18 cellular contexts compared by ENCODE assay signal in the genomic region with DNA sequence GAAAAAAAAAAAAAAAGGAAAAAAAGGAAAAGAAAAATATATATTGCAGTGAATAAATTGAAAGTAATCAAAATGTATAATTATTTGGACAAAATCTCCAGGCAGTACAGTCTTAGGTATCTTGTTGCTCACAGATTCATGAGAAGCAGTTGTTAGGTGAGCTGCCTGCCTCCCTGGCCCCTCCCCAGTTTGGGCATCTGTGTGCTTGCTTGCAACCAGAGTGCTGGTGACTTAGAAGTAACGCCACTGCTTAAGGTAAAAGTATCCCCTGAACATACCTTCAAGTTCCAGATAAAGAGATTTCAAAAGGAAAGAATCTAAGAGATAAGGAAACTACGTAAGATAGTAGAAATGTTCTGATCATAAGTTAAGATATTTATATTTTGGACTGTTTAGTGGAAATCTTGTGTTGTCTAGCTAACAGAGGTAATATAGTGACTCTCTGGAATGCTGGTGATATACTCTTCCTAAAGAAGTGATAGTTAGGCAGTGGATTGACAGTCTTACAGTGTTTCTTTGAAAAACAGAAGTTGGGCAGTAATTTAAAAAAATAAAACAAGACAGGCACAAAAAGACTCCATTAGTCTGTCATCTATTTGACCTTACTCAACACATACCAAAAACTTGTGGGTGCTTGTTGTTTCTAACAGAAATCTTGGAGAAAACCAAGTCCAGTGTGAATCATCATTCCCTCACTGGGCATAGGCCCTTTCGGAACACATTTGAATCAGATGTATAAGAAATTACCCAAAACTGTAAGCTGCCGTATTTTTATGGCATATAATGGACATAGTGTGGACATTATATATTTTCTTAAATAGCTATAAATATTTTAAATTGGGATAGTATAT. TPM values are rescaled to one million over a fixed set of nuclear protein-coding genes. Genes with fewer than 3 reads are reported as not detected.
A peak's percentile ranks its signal among the peaks of the same experiment; 100 is the strongest.
DNase-seq lines count a peak whose midpoint lies in the region; ATAC-seq, FAIRE-seq and TF ChIP-seq lines count a peak whose summit lies in the region.
"Had no signal": no experiment of that assay in that cellular context is flagged by ENCODE, and none has a peak within 500 bp of the region (broad histone marks: within the 10 kb centered on the region; RNA-seq: fewer than 3 reads in every experiment).

No MANE protein-coding gene starts in this region.

- dilution Hi-C loops in IMR-90 (cut with HindIII; ENCODE audit: low sequenced_read_pairs, unreplicated experiment) = no loop called here

- POLR2A ChIA-PET in IMR-90 (lab: Charles Lee; ENCODE audit: unreplicated experiment) = no interaction called here

- no peak overlapping the region for H2AFZ ChIP-seq in IMR-90 (replicated peaks; ENCODE audit: low read length, poor library complexity)

- no peak overlapping the region for H3K9ac ChIP-seq in IMR-90 (ENCODE audit: low read depth, low read length)

- peak; percentile 74 for DNase-seq in AG10803 (ENCODE audit: low read depth)
- DNase-seq in IMR-90 = peak; percentile 62
- peak; percentile 96 for DNase-seq in bronchial epithelial cell (ENCODE audit: low read depth)
- peak; percentile 72 for DNase-seq in iris pigment epithelial cell (ENCODE audit: low read depth)
- DNase-seq in NCI-H1417 (lab: John Stamatoyannopoulos, UW) = no peak
- no peak for DNase-seq in medulla oblongata (ENCODE audit: extremely low spot score)
- DNase-seq in psoas muscle = no peak
- DNase-seq: activated CD4-positive, alpha-beta T cell treated with anti-CD3 and anti-CD28 coated beads for 48 hours; activated T-cell treated with anti-CD3 and anti-CD28 coated beads, Interleukin-2, amount 50 U/mL, for 1 hour; Karpas-422; left lung; NCI-H1694 treated with DMSO at 0.1 percent for 48 hours; NCI-H510A; SIG-M5 had no signal

- intact Hi-C loops in IMR-90 (cut with micrococcal nuclease) = no loop called here
- intact Hi-C loops in psoas muscle (cut with DNase I) = no loop called here

- FAIRE-seq in bronchial epithelial cell (lab: Jason Lieb, UNC) = no peak
- FAIRE-seq: colon, GM18507 had no signal

- peak overlapping the region; percentile 39; the same call in 1 of the 2 replicates for H4K91ac ChIP-seq in IMR-90 (ENCODE audit: insufficient read depth, low read depth, low read length)

- WGBS in IMR-90 (ENCODE audit: extremely low coverage in 2 of 2, insufficient read length in 1 of 2), 2 experiments = no CpG with 5 or more reads among the region's 4 CpGs
- WGBS in psoas muscle, 3 donors = 94 to 96% (median 96%) methylated on average over 4 of the region's 4 CpGs

- H3K9me3 ChIP-seq in IMR-90 (ENCODE audit: control insufficient read depth, insufficient read depth, low read length) = no peaks in the 10 kb centered on the region
- no peaks in the 10 kb centered on the region for H3K9me3 ChIP-seq in psoas muscle
- H3K9me3 ChIP-seq: left lung had no signal

- H2AK5ac ChIP-seq in IMR-90 (ENCODE audit: low read depth, low read length) = peak overlapping the region; percentile 97; the same call in 1 of the 2 replicates

- peak overlapping the region in 1 of 2 experiments; percentile 50; a peak in 1 of 4 replicates for H4K8ac ChIP-seq in IMR-90 (ENCODE audit: low read depth in 2 of 2, low read length in 2 of 2)

- no peak for TF ChIP-seq POLR2A in IMR-90 (IDR thresholded peaks at IDR 0.05; ENCODE audit: low read depth, low read length)

- H3K4me3 ChIP-seq in AG10803 (ENCODE audit: low read length) (no peak overlapping the region), IMR-90 (ENCODE audit: insufficient read depth, low read depth, low read length) (no peak overlapping the region), bronchial epithelial cell (ENCODE audit: low read depth, low read length) (no peak overlapping the region), psoas muscle (no peak overlapping the region)
- H3K4me3 ChIP-seq: left lung had no signal

- H2AK9ac ChIP-seq in IMR-90 (replicated peaks; ENCODE audit: low read depth, low read length, poor library complexity) = no peak overlapping the region

- ATAC-seq in IMR-90 (ENCODE audit: low read depth) = peak; percentile 36; the same call in 1 of the 2 replicates
- no peak for ATAC-seq in GM19023 (IDR thresholded peaks at IDR 0.05; ENCODE audit: unreplicated experiment)
- ATAC-seq in psoas muscle = no peak
- ATAC-seq: left lung had no signal

- H3K79me1 ChIP-seq in IMR-90 (ENCODE audit: low read depth in 1 of 2, low read length in 2 of 2) = peaks cover 21 to 56% of the 10 kb centered on the region in 2 experiments

- H3K27ac ChIP-seq in IMR-90 (ENCODE audit: insufficient read depth, low read length) (no peak overlapping the region), psoas muscle (no peak overlapping the region)
- H3K27ac ChIP-seq: left lung had no signal

- TF ChIP-seq CTCF in AG10803 (conservative IDR thresholded peaks at IDR 0.05; ENCODE audit: low read length) (no peak), IMR-90 (conservative IDR thresholded peaks at IDR 0.05; ENCODE audit: low read depth, low read length) (no peak), bronchial epithelial cell (IDR thresholded peaks at IDR 0.05; ENCODE audit: insufficient read depth, low read length, severe bottlenecking) (no peak), psoas muscle (IDR thresholded peaks at IDR 0.05) (no peak)

- H2BK5ac ChIP-seq in IMR-90 (ENCODE audit: low read depth, low read length, poor library complexity, severe bottlenecking) = peak overlapping the region; percentile 56

- H2BK20ac ChIP-seq in IMR-90 (ENCODE audit: low read depth, low read length) = no peak overlapping the region

- H2BK120ac ChIP-seq in IMR-90 (ENCODE audit: low read depth, low read length) = no peak overlapping the region

- peak overlapping the region; percentile 70; the same call in 1 of the 2 replicates for H4K5ac ChIP-seq in IMR-90 (ENCODE audit: low read depth, low read length)

- peak overlapping the region; percentile 28; the same call in 1 of the 2 replicates for H3K4ac ChIP-seq in IMR-90 (ENCODE audit: low read depth, low read length)

- H3K36me3 ChIP-seq in IMR-90 (ENCODE audit: control insufficient read depth, insufficient read depth, low read length) (no peaks in the 10 kb centered on the region), bronchial epithelial cell (ENCODE audit: control insufficient read depth, insufficient read depth, low read length) (no peaks in the 10 kb centered on the region), psoas muscle (ENCODE audit: insufficient read depth in 1 of 2, low read depth in 1 of 2) (no peaks in the 10 kb centered on the region)
- H3K36me3 ChIP-seq: left lung had no signal

- H3K9me1 ChIP-seq in IMR-90 (ENCODE audit: insufficient read depth, low read length) = peaks cover 4% of the 10 kb centered on the region

- H3K56ac ChIP-seq in IMR-90 (ENCODE audit: extremely low read depth, insufficient read depth, low read length) = no peak overlapping the region

- no peak overlapping the region; the same call in 1 of the 2 replicates for H3K18ac ChIP-seq in IMR-90 (ENCODE audit: low read depth, low read length)

- no peaks in the 10 kb centered on the region; the same call in 1 of the 2 replicates for H4K20me1 ChIP-seq in IMR-90 (ENCODE audit: insufficient read depth, low read length)

- peak overlapping the region; percentile 82; the same call in 1 of the 3 replicates for H2BK15ac ChIP-seq in IMR-90 (ENCODE audit: low read depth, low read length)

- H3K27me3 ChIP-seq in IMR-90 (ENCODE audit: control insufficient read depth, insufficient read depth, low read length) = no peaks in the 10 kb centered on the region
- H3K27me3 ChIP-seq in bronchial epithelial cell (ENCODE audit: control insufficient read depth, insufficient read depth, low read length) = no peaks in the 10 kb centered on the region
- H3K27me3 ChIP-seq in psoas muscle (ENCODE audit: insufficient read depth in 3 of 3, low read length in 2 of 3) = no peaks in the 10 kb centered on the region
- H3K27me3 ChIP-seq: left lung had no signal

- no peak for TF ChIP-seq RAD21 in IMR-90 (IDR thresholded peaks at IDR 0.05; ENCODE audit: low read length)

- H3K23ac ChIP-seq in IMR-90 (ENCODE audit: low read depth, low read length) = no peak overlapping the region

- no peak overlapping the region for H3K14ac ChIP-seq in IMR-90 (replicated peaks; ENCODE audit: low read depth, low read length)

- CTCF ChIA-PET in IMR-90 (lab: Yijun Ruan, JAX) = interaction anchor here (0.6 to 1.3 kb wide), 5 partner anchors 8 to 200 kb away, joined by 3 to 7 read pairs (median 3); no protein-coding TSS in a partner anchor

- in situ Hi-C loops in IMR-90 (cut with MboI; ENCODE audit: low sequenced_read_pairs) = no loop called here

- H3K4me2 ChIP-seq in IMR-90 (ENCODE audit: low read depth, low read length) = no peak overlapping the region

- no TSS peak for BruUV-seq in IMR-90 (replicated peaks; lab: Mats Ljungman, UMichigan)

- H3K4me1 ChIP-seq in IMR-90 (ENCODE audit: control insufficient read depth, insufficient read depth, low read length) (peaks cover 3% of the 10 kb centered on the region; the same call in 1 of the 2 replicates), psoas muscle (peaks cover 26% of the 10 kb centered on the region)

TF ChIP-seq in IMR-90, 13 proteins besides CTCF, POLR2A, EP300 and RAD21 (continues in another document):
- TF ChIP-seq FOS (IDR thresholded peaks at IDR 0.05; ENCODE audit: low read depth, low read length) = no peak
- no peak for TF ChIP-seq MAZ (IDR thresholded peaks at IDR 0.05; ENCODE audit: borderline replicate concordance, low read depth, low read length)
- no peak for TF ChIP-seq RCOR1 (IDR thresholded peaks at IDR 0.05; ENCODE audit: insufficient replicate concordance, low read length)
- TF ChIP-seq CEBPB (IDR thresholded peaks at IDR 0.05; ENCODE audit: low read depth, low read length) = no peak
- TF ChIP-seq MXI1 (IDR thresholded peaks at IDR 0.05; ENCODE audit: borderline replicate concordance, low read depth, low read length) = no peak
- no peak for TF ChIP-seq USF2 (IDR thresholded peaks at IDR 0.05; ENCODE audit: low read depth, low read length)
- no peak for TF ChIP-seq SMC3 (IDR thresholded peaks at IDR 0.05; ENCODE audit: low read depth, low read length)
- TF ChIP-seq MAFK (IDR thresholded peaks at IDR 0.05; ENCODE audit: low read depth, low read length) = no peak
- no peak for TF ChIP-seq NFE2L2 (IDR thresholded peaks at IDR 0.05; ENCODE audit: low read depth, low read length)

RNA-seq across cellular contexts. Expression of gene KCTD4, which starts 38.3 kb away (rescaled TPM):
- total RNA-seq in IMR-90 (2012; rRNA removed) (0.56 and 0.72 TPM in 2 replicates), bronchial epithelial cell (not detected in 2 replicates), psoas muscle (not detected)
- polyA plus RNA-seq in IMR-90 (2012; rRNA removed) (0.40 and 0.53 TPM in 2 replicates), psoas muscle (under 1 TPM in 1 of 3 donors, not detected in 2; 0.08 TPM)
- polyA plus RNA-seq in IMR-90 (2012; cell fraction: cytosol; rRNA removed) = 0.05 and 0.08 TPM in 2 replicates
- polyA plus RNA-seq in IMR-90 (2012; cell fraction: nucleus; rRNA removed; ENCODE audit: low replicate concordance) = 0.03 and 0.25 TPM in 2 replicates
- total RNA-seq: left lung, pulmonary artery endothelial cell had no signal

Comparison
In these comparisons a context has a peak if more than half of its experiments do, and no peak if none do; other contexts are left out.
1. DNase-seq: peak in AG10803 (single experiment), IMR-90 (single experiment), bronchial epithelial cell (single experiment) and iris pigment epithelial cell (single experiment); none in NCI-H1417 (0 of 3), medulla oblongata (single experiment) and psoas muscle (0 of 2).